9 cellular contexts compared by ENCODE assay signal in the genomic region with DNA sequence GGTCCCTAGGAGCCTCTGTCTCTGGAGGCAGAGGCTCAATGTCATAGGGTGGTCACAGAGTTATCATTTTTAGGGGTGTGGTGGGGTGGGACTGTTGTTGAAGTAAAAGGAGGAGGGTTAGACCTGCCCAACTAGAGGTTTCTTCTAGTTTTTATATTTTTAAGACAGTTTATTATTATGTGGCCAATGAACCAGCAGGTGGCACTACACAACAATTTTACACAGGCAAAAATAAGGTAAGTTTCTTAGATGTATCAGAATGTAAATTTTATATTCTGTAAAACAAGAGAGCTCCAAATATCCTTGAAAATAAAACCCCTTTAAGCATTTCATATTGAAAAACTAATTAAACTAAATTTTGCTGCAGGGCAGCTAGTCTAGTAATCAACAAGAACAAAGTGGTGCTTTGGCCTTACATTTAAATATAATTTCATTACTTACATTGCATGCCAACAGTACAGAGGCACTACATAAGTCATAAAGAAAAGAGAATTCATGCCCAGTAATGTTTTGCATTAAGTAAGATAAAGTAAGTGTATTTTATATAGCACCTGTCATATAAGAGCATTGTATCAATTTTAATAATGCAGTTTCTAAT. TPM values are rescaled to one million over a fixed set of nuclear protein-coding genes. Genes with fewer than 3 reads are reported as not detected.
DNase-seq lines count a peak whose midpoint lies in the region; ATAC-seq, FAIRE-seq and TF ChIP-seq lines count a peak whose summit lies in the region.
"Had no signal": no experiment of that assay in that cellular context is flagged by ENCODE, and none has a peak within 500 bp of the region (broad histone marks: within the 10 kb centered on the region; RNA-seq: fewer than 3 reads in every experiment).

No MANE protein-coding gene starts in this region.

- no peak overlapping the region for H3K9ac ChIP-seq in neural progenitor cell

- no peaks in the 10 kb centered on the region for H3F3A ChIP-seq in neural progenitor cell (ENCODE audit: low read depth)

- H3K9me3 Mint-ChIP-seq in activated T-cell treated with anti-CD3 and anti-CD28 coated beads, Interleukin-2, amount 50 U/mL, for 4 hours: no peaks in the 10 kb centered on the region
- H3K9me3 Mint-ChIP-seq in neural progenitor cell: no peaks in the 10 kb centered on the region
- H3K9me3 Mint-ChIP-seq: central memory CD8-positive, alpha-beta T cell had no signal

- no peaks in the 10 kb centered on the region for H4K20me1 ChIP-seq in neural progenitor cell (ENCODE audit: low read depth)

- H3K36me3 Mint-ChIP-seq in activated T-cell treated with anti-CD3 and anti-CD28 coated beads, Interleukin-2, amount 50 U/mL, for 4 hours (ENCODE audit: insufficient read depth): no peaks in the 10 kb centered on the region
- peaks cover 6% of the 10 kb centered on the region for H3K36me3 Mint-ChIP-seq in neural progenitor cell

- no peak overlapping the region for H3K27ac Mint-ChIP-seq in neural progenitor cell

- no peaks in the 10 kb centered on the region for H3K27me3 ChIP-seq in neural progenitor cell

- H3K4me1 Mint-ChIP-seq in activated T-cell treated with anti-CD3 and anti-CD28 coated beads, Interleukin-2, amount 50 U/mL, for 4 hours (ENCODE audit: low read depth): no peaks in the 10 kb centered on the region
- no peaks in the 10 kb centered on the region for H3K4me1 Mint-ChIP-seq in neural progenitor cell
- H3K4me1 Mint-ChIP-seq: central memory CD8-positive, alpha-beta T cell had no signal

- H3K4me3 Mint-ChIP-seq in activated T-cell treated with anti-CD3 and anti-CD28 coated beads, Interleukin-2, amount 50 U/mL, for 4 hours: no peak overlapping the region
- no peak overlapping the region for H3K4me3 Mint-ChIP-seq in neural progenitor cell
- H3K4me3 Mint-ChIP-seq: central memory CD8-positive, alpha-beta T cell had no signal

- H3K79me2 ChIP-seq in neural progenitor cell (ENCODE audit: low read depth): no peaks in the 10 kb centered on the region

- peak; percentile 80 for FAIRE-seq in endometrium (lab: Jason Lieb, UNC)

- CTCF ChIA-PET in RWPE1 (lab: Yijun Ruan, JAX): interaction anchor here (0.6 to 0.9 kb wide), 3 partner anchors 12 to 1335 kb away, joined by 3 read pairs; no protein-coding TSS in a partner anchor

- ATAC-seq in activated T-cell treated with anti-CD3 and anti-CD28 coated beads, Interleukin-2, amount 50 U/mL, for 4 hours: no peak
- peak; percentile 49 for ATAC-seq in HG03378 (IDR thresholded peaks at IDR 0.05; ENCODE audit: unreplicated experiment)
- no peak for ATAC-seq in esophagus mucosa
- no peak for ATAC-seq in HG02763 (IDR thresholded peaks at IDR 0.05; ENCODE audit: unreplicated experiment)

- no peaks in the 10 kb centered on the region for H3K4me1 ChIP-seq in neural progenitor cell

- no peaks in the 10 kb centered on the region for H3K36me3 ChIP-seq in neural progenitor cell

- TF ChIP-seq CTCF in RWPE1 (conservative IDR thresholded peaks at IDR 0.05; ENCODE audit: low read depth) (peak; percentile 34), neural progenitor cell (IDR thresholded peaks at IDR 0.05) (peak; percentile 77)

- POLR2A ChIA-PET in RWPE1 (lab: Yijun Ruan, JAX; ENCODE audit: low non-redundant PET): no interaction called here

- H3K4me3 ChIP-seq in neural progenitor cell: no peak overlapping the region

- peaks cover 7% of the 10 kb centered on the region for H3K27me3 Mint-ChIP-seq in activated T-cell treated with anti-CD3 and anti-CD28 coated beads, Interleukin-2, amount 50 U/mL, for 4 hours (ENCODE audit: low read depth)
- H3K27me3 Mint-ChIP-seq in neural progenitor cell (ENCODE audit: insufficient read depth, low read depth): no peaks in the 10 kb centered on the region

- DNase-seq in activated T-cell treated with anti-CD3 and anti-CD28 coated beads for 4 hours (peak; percentile 4), RWPE1 (ENCODE audit: low spot score) (peak; percentile 20), neural progenitor cell (ENCODE audit: low spot score) (peak; percentile 44)
- no peak for DNase-seq in activated T-cell treated with anti-CD3 and anti-CD28 coated beads, Interleukin-2, amount 50 U/mL, for 4 hours

- no peak overlapping the region for H2AFZ ChIP-seq in neural progenitor cell (replicated peaks)

- H3K4me2 ChIP-seq in neural progenitor cell: no peak overlapping the region

- H3K9me3 ChIP-seq in neural progenitor cell (ENCODE audit: low read depth): no peaks in the 10 kb centered on the region

- H3K27ac ChIP-seq in RWPE1: no peak overlapping the region
- no peak overlapping the region for H3K27ac ChIP-seq in neural progenitor cell

RNA-seq across cellular contexts. Expression of gene OVCH1, which starts 22.2 kb away (rescaled TPM):
- not detected for total RNA-seq in activated T-cell treated with anti-CD3 and anti-CD28 coated beads, Interleukin-2, amount 50 U/mL, for 4 hours
- 0.06 TPM in 1 of 2 replicates, not detected in the other for total RNA-seq in neural progenitor cell (ENCODE audit: low replicate concordance)
- not detected for total RNA-seq in esophagus mucosa
